Comparison of ENCODE assay signal across 10 cellular contexts in the genomic region with DNA sequence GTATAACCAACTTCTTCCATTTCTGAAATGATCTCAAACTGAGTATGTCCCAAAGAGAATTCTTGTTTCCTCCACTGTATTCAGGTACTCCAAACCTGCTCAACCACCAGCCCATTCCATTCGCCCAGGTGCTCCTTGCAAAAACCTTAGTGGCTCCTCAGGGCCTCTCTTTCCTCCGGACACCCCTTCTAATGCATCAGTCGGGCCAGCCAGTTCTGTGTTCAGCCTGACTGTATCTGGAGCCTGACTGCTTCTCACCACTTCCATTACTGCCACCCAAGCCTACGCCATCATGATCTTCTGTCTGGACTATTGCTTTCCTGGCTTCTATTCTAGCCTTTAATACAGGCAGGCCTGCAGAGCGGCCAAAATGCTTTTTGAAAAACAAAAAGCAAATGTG. TPM values are rescaled to one million over a fixed set of nuclear protein-coding genes. Genes with fewer than 3 reads are reported as not detected.
DNase-seq lines count a peak whose midpoint lies in the region; ATAC-seq and TF ChIP-seq lines count a peak whose summit lies in the region.
"Had no signal": no experiment of that assay in that cellular context is flagged by ENCODE, and none has a peak within 500 bp of the region (broad histone marks: within the 10 kb centered on the region; RNA-seq: fewer than 3 reads in every experiment).

No MANE protein-coding gene starts in this region.

- H3K36me3 Mint-ChIP-seq in T-cell: peaks cover 30% of the 10 kb centered on the region
- peaks cover 3% of the 10 kb centered on the region for H3K36me3 Mint-ChIP-seq in endothelial cell (ENCODE audit: low read depth, unreplicated experiment)
- H3K36me3 Mint-ChIP-seq in stimulated activated effector memory CD8-positive, alpha-beta T cell treated with anti-CD3 and anti-CD28 coated beads, Interleukin-12 subunit alpha, Interleukin-12 subunit beta, amount 100 ng/mL, for 72 hours: peaks cover 65% of the 10 kb centered on the region

- H3K4me1 Mint-ChIP-seq in T-cell (peaks cover 53 to 60% (median 59%) of the 10 kb centered on the region in 3 donors), endothelial cell (ENCODE audit: unreplicated experiment) (peaks cover 6% of the 10 kb centered on the region)
- H3K4me1 Mint-ChIP-seq in stimulated activated effector memory CD8-positive, alpha-beta T cell treated with anti-CD3 and anti-CD28 coated beads, Interleukin-12 subunit alpha, Interleukin-12 subunit beta, amount 100 ng/mL, for 72 hours: peaks cover 55% of the 10 kb centered on the region

- no peaks in the 10 kb centered on the region for H3K9me3 Mint-ChIP-seq in T-cell
- H3K9me3 Mint-ChIP-seq in endothelial cell (ENCODE audit: unreplicated experiment): no peaks in the 10 kb centered on the region
- H3K9me3 Mint-ChIP-seq in stimulated activated effector memory CD8-positive, alpha-beta T cell treated with anti-CD3 and anti-CD28 coated beads, Interleukin-12 subunit alpha, Interleukin-12 subunit beta, amount 100 ng/mL, for 72 hours: peaks cover 7% of the 10 kb centered on the region

- POLR2A ChIA-PET in T-cell (lab: Charles Lee): no interaction called here

- ATAC-seq in T-cell (replicated peaks in 1 of 4): no peak
- ATAC-seq in stimulated activated effector memory CD8-positive, alpha-beta T cell treated with anti-CD3 and anti-CD28 coated beads, Interleukin-12 subunit alpha, Interleukin-12 subunit beta, amount 100 ng/mL, for 72 hours: no peak
- ATAC-seq: SK-N-SH treated with all-trans-retinoic acid at 6 μM for 48 hours had no signal

- CTCF ChIA-PET in T-cell (lab: Charles Lee): no interaction called here

- H3K27me3 Mint-ChIP-seq in T-cell: no peaks in the 10 kb centered on the region
- H3K27me3 Mint-ChIP-seq in endothelial cell (ENCODE audit: unreplicated experiment): peaks cover 4% of the 10 kb centered on the region

- DNase-seq in activated CD4-positive, alpha-beta T cell treated with anti-CD3 and anti-CD28 coated beads for 48 hours: peak; percentile 16
- no peak for DNase-seq in activated CD4-positive, alpha-beta T cell treated with anti-CD3 and anti-CD28 coated beads for 4 hours
- DNase-seq in T-cell: no peak
- DNase-seq in endothelial cell (ENCODE audit: low spot score): no peak
- DNase-seq in stimulated activated effector memory CD8-positive, alpha-beta T cell treated with anti-CD3 and anti-CD28 coated beads, Interleukin-12 subunit alpha, Interleukin-12 subunit beta, amount 100 ng/mL, for 72 hours (ENCODE audit: low spot score in 2 of 2): no peak
- no peak for DNase-seq in SIG-M5 (lab: John Stamatoyannopoulos, UW)
- no peak for DNase-seq in NCI-H146 treated with DMSO at 0.1 percent for 48 hours (lab: John Stamatoyannopoulos, UW; ENCODE audit: unreplicated experiment)
- no peak for DNase-seq in HuH-7.5 (ENCODE audit: low spot score)
- DNase-seq: NCI-H446 had no signal

- no peak for TF ChIP-seq CTCF in endothelial cell (IDR thresholded peaks at IDR 0.05; ENCODE audit: unreplicated experiment)

- H3K27ac Mint-ChIP-seq in T-cell: peak overlapping the region; percentile 96 to 97
- peak overlapping the region; percentile 27 for H3K27ac Mint-ChIP-seq in endothelial cell (ENCODE audit: unreplicated experiment)
- H3K27ac Mint-ChIP-seq in stimulated activated effector memory CD8-positive, alpha-beta T cell treated with anti-CD3 and anti-CD28 coated beads, Interleukin-12 subunit alpha, Interleukin-12 subunit beta, amount 100 ng/mL, for 72 hours: peak overlapping the region; percentile 92

- H3K4me3 Mint-ChIP-seq in T-cell: peak overlapping the region; percentile 82 to 95 (median 90)
- peak overlapping the region; percentile 43 for H3K4me3 Mint-ChIP-seq in endothelial cell (ENCODE audit: unreplicated experiment)
- H3K4me3 Mint-ChIP-seq in stimulated activated effector memory CD8-positive, alpha-beta T cell treated with anti-CD3 and anti-CD28 coated beads, Interleukin-12 subunit alpha, Interleukin-12 subunit beta, amount 100 ng/mL, for 72 hours: peak overlapping the region; percentile 87

RNA-seq across cellular contexts. Expression of gene PHF11, which starts 1.5 kb away (rescaled TPM):
- total RNA-seq in T-cell (100 to 1,000 TPM in 3 of 5 donors, 10 to 100 TPM in 2; 94.0 to 119 (median 113) TPM), endothelial cell (ENCODE audit: unreplicated experiment) (16.4 TPM)

RNA-seq across cellular contexts. Expression of gene SETDB2, which starts 53.2 kb away (rescaled TPM):
- 10 to 100 TPM; 20.0 to 22.2 (median 21.1) TPM for total RNA-seq in T-cell
- total RNA-seq in endothelial cell (ENCODE audit: unreplicated experiment): 8.9 TPM

RNA-seq across cellular contexts. Expression of gene CAB39L, which starts 53.4 kb away (rescaled TPM):
- 1 to 10 TPM; 3.4 to 5.9 (median 5.0) TPM for total RNA-seq in T-cell
- 3.9 TPM for total RNA-seq in endothelial cell (ENCODE audit: unreplicated experiment)

Comparison
In these comparisons a context has a peak if more than half of its experiments do, and no peak if none do; other contexts are left out.
1. H3K27ac Mint-ChIP-seq: peak in every context shown above with its lines; median percentile 96 in T-cell; 92 in stimulated activated effector memory CD8-positive, alpha-beta T cell treated with anti-CD3 and anti-CD28 coated beads, Interleukin-12 subunit alpha, Interleukin-12 subunit beta, amount 100 ng/mL, for 72 hours; 27 in endothelial cell.